Comparison of ENCODE assay signal across 1 cellular context in the genomic region with DNA sequence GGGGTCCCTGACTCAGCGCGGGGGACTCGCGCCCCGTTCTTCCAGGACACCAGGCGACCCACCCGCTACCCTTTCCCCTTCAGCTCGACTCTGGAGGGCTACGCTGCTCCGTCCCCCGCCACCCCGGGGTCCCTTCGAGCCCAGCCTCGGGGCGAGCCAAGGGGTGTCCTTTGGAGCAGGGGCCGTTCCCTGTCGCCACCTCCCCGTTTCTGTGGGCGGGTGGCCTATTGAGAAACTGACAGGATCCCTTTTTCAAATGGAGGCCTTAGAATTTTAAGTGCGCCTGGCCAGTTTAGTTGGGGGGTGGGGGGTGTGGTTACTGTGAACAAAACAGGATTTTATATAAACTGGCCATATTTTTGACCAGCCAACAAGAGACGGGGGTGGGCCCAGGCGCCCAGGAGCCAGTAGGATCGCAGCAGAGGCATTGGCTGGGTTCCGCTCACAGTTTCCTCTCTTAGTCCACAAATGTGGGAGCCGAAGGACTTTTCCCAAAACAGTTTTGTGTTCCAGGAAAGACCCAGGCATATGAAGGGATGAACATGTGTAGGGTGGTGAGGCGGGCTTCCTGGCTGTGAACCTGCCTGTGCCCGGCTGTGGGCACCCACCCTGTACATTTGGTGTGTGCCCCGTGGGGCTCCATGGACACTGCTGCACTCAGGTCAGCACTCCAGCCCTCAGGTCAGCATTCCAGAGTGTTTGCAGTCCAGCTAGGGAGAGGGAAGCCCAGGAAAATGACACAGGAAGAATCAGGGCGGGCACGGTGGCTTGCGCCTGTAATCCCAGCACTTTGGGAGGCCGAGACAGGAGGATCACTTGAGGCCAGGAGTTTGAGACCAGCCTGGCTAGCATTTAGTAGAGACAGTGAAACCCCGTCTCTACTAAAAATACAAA.
TF ChIP-seq lines count a peak whose summit lies in the region.

No MANE protein-coding gene starts in this region.

TF ChIP-seq in IMR-90, 13 proteins besides CTCF, POLR2A, EP300 and RAD21 (continued from another document):
- TF ChIP-seq, protein P1, sequence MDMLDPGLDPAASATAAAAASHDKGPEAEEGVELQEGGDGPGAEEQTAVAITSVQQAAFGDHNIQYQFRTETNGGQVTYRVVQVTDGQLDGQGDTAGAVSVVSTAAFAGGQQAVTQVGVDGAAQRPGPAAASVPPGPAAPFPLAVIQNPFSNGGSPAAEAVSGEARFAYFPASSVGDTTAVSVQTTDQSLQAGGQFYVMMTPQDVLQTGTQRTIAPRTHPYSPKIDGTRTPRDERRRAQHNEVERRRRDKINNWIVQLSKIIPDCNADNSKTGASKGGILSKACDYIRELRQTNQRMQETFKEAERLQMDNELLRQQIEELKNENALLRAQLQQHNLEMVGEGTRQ (IDR thresholded peaks at IDR 0.05; ENCODE audit: low read depth, low read length) = no peak
- TF ChIP-seq MAFK (IDR thresholded peaks at IDR 0.05; ENCODE audit: low read depth, low read length) (no peak), NFE2L2 (IDR thresholded peaks at IDR 0.05; ENCODE audit: low read depth, low read length) (no peak), MAZ (IDR thresholded peaks at IDR 0.05; ENCODE audit: borderline replicate concordance, low read depth, low read length) (peak; percentile 19; the same call in 1 of the 2 replicates)
- TF ChIP-seq, protein P2, sequence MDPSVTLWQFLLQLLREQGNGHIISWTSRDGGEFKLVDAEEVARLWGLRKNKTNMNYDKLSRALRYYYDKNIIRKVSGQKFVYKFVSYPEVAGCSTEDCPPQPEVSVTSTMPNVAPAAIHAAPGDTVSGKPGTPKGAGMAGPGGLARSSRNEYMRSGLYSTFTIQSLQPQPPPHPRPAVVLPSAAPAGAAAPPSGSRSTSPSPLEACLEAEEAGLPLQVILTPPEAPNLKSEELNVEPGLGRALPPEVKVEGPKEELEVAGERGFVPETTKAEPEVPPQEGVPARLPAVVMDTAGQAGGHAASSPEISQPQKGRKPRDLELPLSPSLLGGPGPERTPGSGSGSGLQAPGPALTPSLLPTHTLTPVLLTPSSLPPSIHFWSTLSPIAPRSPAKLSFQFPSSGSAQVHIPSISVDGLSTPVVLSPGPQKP (IDR thresholded peaks at IDR 0.05; ENCODE audit: borderline replicate concordance, low read depth, low read length) = no peak
